In genomic region chr6:142881771-142882170, GRCh38 we compare ENCODE assay signal across 17 cellular contexts.
DNase-seq lines count a peak whose midpoint lies in the region; ATAC-seq and TF ChIP-seq lines count a peak whose summit lies in the region.
"Had no signal": no experiment of that assay in that cellular context is flagged by ENCODE, and none has a peak within 500 bp of the region (broad histone marks: within the 10 kb centered on the region; RNA-seq: fewer than 3 reads in every experiment).

No MANE protein-coding gene starts in this region.

- H3K36me3 ChIP-seq in brain microvascular endothelial cell (replicated peaks) = no peaks in the 10 kb centered on the region
- H3K36me3 ChIP-seq: adrenal gland, esophagus muscularis mucosa, right lobe of liver had no signal

- no peak for TF ChIP-seq CTCF in brain microvascular endothelial cell (IDR thresholded peaks at IDR 0.05; ENCODE audit: low read depth, low read length, missing control alignments)

- H3K27ac Mint-ChIP-seq in activated naive CD4-positive, alpha-beta T cell treated with anti-CD3 and anti-CD28 coated beads for 36 hours = peak overlapping the region; percentile 63
- H3K27ac Mint-ChIP-seq in activated naive CD4-positive, alpha-beta T cell treated with anti-CD3 and anti-CD28 coated beads, Interleukin-2, amount 50 U/mL, for 72 hours = peak overlapping the region in 1 of 2 donors; percentile 57
- H3K27ac Mint-ChIP-seq in stimulated activated effector memory CD8-positive, alpha-beta T cell treated with anti-CD3 and anti-CD28 coated beads, Interleukin-12 subunit alpha, Interleukin-12 subunit beta, amount 100 ng/mL, for 72 hours = no peak overlapping the region
- H3K27ac Mint-ChIP-seq: dendritic cell treated with granulocyte-macrophage colony-stimulating factor and Interleukin-4, amounts not matched to agents 40 ng/mL and 50 ng/mL, for 4 days; nephron progenitor cell had no signal

- peaks cover 83% of the 10 kb centered on the region for H3K4me1 Mint-ChIP-seq in activated naive CD4-positive, alpha-beta T cell treated with anti-CD3 and anti-CD28 coated beads for 36 hours (ENCODE audit: low read depth)
- peaks cover 72% of the 10 kb centered on the region for H3K4me1 Mint-ChIP-seq in stimulated activated effector memory CD8-positive, alpha-beta T cell treated with anti-CD3 and anti-CD28 coated beads, Interleukin-12 subunit alpha, Interleukin-12 subunit beta, amount 100 ng/mL, for 72 hours

- no peaks in the 10 kb centered on the region for H3K27me3 Mint-ChIP-seq in activated naive CD4-positive, alpha-beta T cell treated with anti-CD3 and anti-CD28 coated beads for 36 hours (ENCODE audit: low read depth)

- in situ Hi-C loops in brain microvascular endothelial cell (cut with HindIII; ENCODE audit: low pct_ligation_motif_present, low sequenced_read_pairs) = no loop called here

- H3K36me3 Mint-ChIP-seq in activated naive CD4-positive, alpha-beta T cell treated with anti-CD3 and anti-CD28 coated beads for 36 hours (ENCODE audit: low read depth) = peaks cover 20% of the 10 kb centered on the region
- H3K36me3 Mint-ChIP-seq in activated naive CD4-positive, alpha-beta T cell treated with anti-CD3 and anti-CD28 coated beads, Interleukin-2, amount 50 U/mL, for 72 hours = peaks cover 4 to 40% of the 10 kb centered on the region in 2 donors
- H3K36me3 Mint-ChIP-seq in stimulated activated effector memory CD8-positive, alpha-beta T cell treated with anti-CD3 and anti-CD28 coated beads, Interleukin-12 subunit alpha, Interleukin-12 subunit beta, amount 100 ng/mL, for 72 hours = peaks cover 6% of the 10 kb centered on the region

- no peaks in the 10 kb centered on the region for H3K27me3 ChIP-seq in brain microvascular endothelial cell (replicated peaks)
- H3K27me3 ChIP-seq: adrenal gland, esophagus muscularis mucosa, right lobe of liver had no signal

- H3K4me3 ChIP-seq in brain microvascular endothelial cell (ENCODE audit: low read depth, low read length) = no peak overlapping the region
- H3K4me3 ChIP-seq: adrenal gland, esophagus muscularis mucosa, right lobe of liver had no signal

- peak overlapping the region; percentile 92 for H3K27ac ChIP-seq in brain microvascular endothelial cell
- H3K27ac ChIP-seq: adrenal gland, esophagus muscularis mucosa, right lobe of liver had no signal

- no peak overlapping the region for H3K4me3 Mint-ChIP-seq in activated naive CD4-positive, alpha-beta T cell treated with anti-CD3 and anti-CD28 coated beads for 36 hours
- H3K4me3 Mint-ChIP-seq in stimulated activated effector memory CD8-positive, alpha-beta T cell treated with anti-CD3 and anti-CD28 coated beads, Interleukin-12 subunit alpha, Interleukin-12 subunit beta, amount 100 ng/mL, for 72 hours = no peak overlapping the region
- H3K4me3 Mint-ChIP-seq: dendritic cell treated with granulocyte-macrophage colony-stimulating factor and Interleukin-4, amounts not matched to agents 40 ng/mL and 50 ng/mL, for 4 days; nephron progenitor cell had no signal

- CTCF ChIA-PET in activated naive CD4-positive, alpha-beta T cell treated with anti-CD3 and anti-CD28 coated beads for 36 hours (lab: Charles Lee) = interaction anchor here (0.7 to 2.3 kb wide), 10 partner anchors 23 to 189 kb away, joined by 3 to 7 read pairs (median 4); no protein-coding TSS in a partner anchor

- DNase-seq in activated naive CD4-positive, alpha-beta T cell treated with anti-CD3 and anti-CD28 coated beads for 36 hours = no peak
- DNase-seq in activated naive CD4-positive, alpha-beta T cell treated with anti-CD3 and anti-CD28 coated beads, Interleukin-2, amount 50 U/mL, for 72 hours (ENCODE audit: low spot score in 2 of 2) = no peak
- DNase-seq in RKO (ENCODE audit: low spot score) (peak; percentile 21), brain microvascular endothelial cell (no peak), NCI-H2171 (lab: John Stamatoyannopoulos, UW) (no peak), HuH-7.5 (ENCODE audit: low spot score) (no peak), SHP77 treated with DMSO at 0.1 percent for 48 hours (lab: John Stamatoyannopoulos, UW) (no peak)
- no peak for DNase-seq in stimulated activated effector memory CD8-positive, alpha-beta T cell treated with anti-CD3 and anti-CD28 coated beads, Interleukin-12 subunit alpha, Interleukin-12 subunit beta, amount 100 ng/mL, for 72 hours (ENCODE audit: low spot score in 2 of 2)
- DNase-seq: adrenal gland; NCI-H2081 treated with DMSO at 0.1 percent for 48 hours; nephron progenitor cell; right lobe of liver; stimulated activated CD4-positive, alpha-beta T cell treated with anti-CD3 and anti-CD28 coated beads, Interleukin-4, amount 100 ng/mL, for 24 hours; stimulated activated naive CD4-positive, alpha-beta T cell had no signal

- intact Hi-C loops in activated naive CD4-positive, alpha-beta T cell treated with anti-CD3 and anti-CD28 coated beads for 36 hours (cut with micrococcal nuclease) = no loop called here

- ATAC-seq in activated naive CD4-positive, alpha-beta T cell treated with anti-CD3 and anti-CD28 coated beads, Interleukin-2, amount 50 U/mL, for 72 hours = no peak
- peak; percentile 9 for ATAC-seq in stimulated activated effector memory CD8-positive, alpha-beta T cell treated with anti-CD3 and anti-CD28 coated beads, Interleukin-12 subunit alpha, Interleukin-12 subunit beta, amount 100 ng/mL, for 72 hours
- ATAC-seq: right lobe of liver, Right ventricle myocardium inferior had no signal

- no peaks in the 10 kb centered on the region for H3K9me3 Mint-ChIP-seq in activated naive CD4-positive, alpha-beta T cell treated with anti-CD3 and anti-CD28 coated beads for 36 hours
- H3K9me3 Mint-ChIP-seq in activated naive CD4-positive, alpha-beta T cell treated with anti-CD3 and anti-CD28 coated beads, Interleukin-2, amount 50 U/mL, for 72 hours = no peaks in the 10 kb centered on the region
- no peaks in the 10 kb centered on the region for H3K9me3 Mint-ChIP-seq in stimulated activated effector memory CD8-positive, alpha-beta T cell treated with anti-CD3 and anti-CD28 coated beads, Interleukin-12 subunit alpha, Interleukin-12 subunit beta, amount 100 ng/mL, for 72 hours
- H3K9me3 Mint-ChIP-seq: dendritic cell treated with granulocyte-macrophage colony-stimulating factor and Interleukin-4, amounts not matched to agents 40 ng/mL and 50 ng/mL, for 4 days had no signal
